22 cellular contexts compared by ENCODE assay signal in the genomic region with DNA sequence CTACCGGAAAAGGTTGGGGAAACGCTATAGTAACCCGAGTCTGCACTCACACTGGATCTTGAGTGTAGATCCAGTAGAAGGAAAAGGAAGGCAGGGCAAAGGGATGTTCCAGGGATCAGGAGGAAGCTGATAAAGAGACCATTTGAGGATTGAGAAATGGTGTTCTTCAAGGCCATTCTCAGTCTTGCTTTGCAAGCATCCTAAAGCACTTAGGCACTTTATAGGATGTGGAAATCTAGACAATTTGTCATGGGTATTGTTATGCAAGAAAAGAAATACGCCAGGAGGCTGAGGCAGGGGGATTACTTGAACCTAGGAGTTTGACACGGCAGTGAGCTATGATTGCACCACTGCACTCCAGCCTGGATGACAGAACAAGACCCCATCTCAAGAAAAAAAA.
"Had no signal": no experiment of that assay in that cellular context is flagged by ENCODE, and none has a peak within 500 bp of the region (broad histone marks: within the 10 kb centered on the region; RNA-seq: fewer than 3 reads in every experiment).

No MANE protein-coding gene starts in this region.

- H3K4me1 ChIP-seq: colonic mucosa, esophagus muscularis mucosa, gastrocnemius medialis, prostate gland, testis had no signal

- H3K9me3 ChIP-seq: colonic mucosa, esophagus muscularis mucosa, gastrocnemius medialis, neutrophil, ovary, prostate gland, testis had no signal

- ATAC-seq: activated CD8-positive, alpha-beta T cell treated with anti-CD3 and anti-CD28 coated beads for 36 hours; gastrocnemius medialis; left ventricle myocardium superior; right cardiac atrium; stimulated activated memory B cell treated with anti-CD40 and anti-IgM and Interleukin-4, amounts not matched to agents 10 μg/mL and 1 μg/mL and 100 μg/mL, for 72 hours had no signal

- H3K27ac ChIP-seq: colonic mucosa, esophagus muscularis mucosa, gastrocnemius medialis, neutrophil, ovary, prostate gland, skin epidermis, testis, WERI-Rb-1 had no signal

- DNase-seq: activated CD4-positive, alpha-beta T cell treated with anti-CD3 and anti-CD28 coated beads, Interleukin-2, amount 10 ng/mL, durations not matched to agents 7 days and 5 days; activated CD4-positive, CD25-positive, alpha-beta regulatory T cell treated with anti-CD3 and anti-CD28 coated beads, Interleukin-2, amount 50 U/mL, for 72 hours; activated CD8-positive, alpha-beta T cell treated with anti-CD3 and anti-CD28 coated beads for 36 hours; activated gamma-delta T cell treated with Interleukin-2 at 50 U/mL for 16 hours; amniotic stem cell; colonic mucosa; gastrocnemius medialis; hypothalamus; left ventricle myocardium superior; ovary; right cardiac atrium; stimulated activated CD4-positive, alpha-beta T cell treated with anti-CD3 and anti-CD28 coated beads, Interleukin-2, amount 100 ng/mL, for 24 hours; testis; WERI-Rb-1 had no signal

- H3K4me3 ChIP-seq: colonic mucosa, esophagus muscularis mucosa, gastrocnemius medialis, ovary, prostate gland, skin epidermis, testis had no signal

- H3K36me3 ChIP-seq: colonic mucosa, esophagus muscularis mucosa, gastrocnemius medialis, neutrophil, ovary, prostate gland, WERI-Rb-1 had no signal

- H3K27me3 ChIP-seq: colonic mucosa, ovary, testis had no signal

- FAIRE-seq: bronchial epithelial cell, islet of Langerhans, TTC549 had no signal
